ENCODE assay signal across 18 cellular contexts in the genomic region with DNA sequence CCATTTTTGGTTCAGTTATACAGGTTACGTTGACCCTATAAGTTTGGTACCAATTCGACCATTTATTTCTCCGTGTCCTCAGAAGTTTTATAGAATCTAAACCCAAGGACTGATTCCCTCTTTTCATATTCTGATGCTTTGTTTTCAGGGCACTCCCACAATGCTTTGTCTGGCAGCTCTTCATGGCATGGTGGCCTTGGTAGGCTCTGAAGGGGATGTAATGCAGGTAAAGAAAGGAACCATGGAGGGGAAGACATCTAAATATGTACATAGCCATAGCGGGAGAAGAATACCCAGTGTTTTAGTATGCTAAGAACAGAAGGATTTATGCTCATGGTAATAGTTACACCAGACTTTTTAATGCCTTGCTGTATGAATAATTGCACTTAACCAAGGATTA.
A peak's percentile ranks its signal among the peaks of the same experiment; 100 is the strongest.
DNase-seq lines count a peak whose midpoint lies in the region; FAIRE-seq and TF ChIP-seq lines count a peak whose summit lies in the region.
"Had no signal": no experiment of that assay in that cellular context is flagged by ENCODE, and none has a peak within 500 bp of the region (broad histone marks: within the 10 kb centered on the region; RNA-seq: fewer than 3 reads in every experiment).

No MANE protein-coding gene starts in this region.

- no peak overlapping the region for H3K9ac ChIP-seq in HUES48 (ENCODE audit: low read depth, low read length)
- no peak overlapping the region for H3K9ac ChIP-seq in H1 (replicated peaks in 1 of 4; ENCODE audit: extremely low read depth in 1 of 4, low read depth in 3 of 4, low read length in 3 of 4)
- H3K9ac ChIP-seq: BLaER1 had no signal

- no peak for DNase-seq in GM12892 (ENCODE audit: insufficient read length)
- DNase-seq in H1 (ENCODE audit: low read depth in 1 of 2, low spot score in 2 of 2): no peak
- DNase-seq in iPS-NIHi11 (ENCODE audit: low spot score): peak; percentile 15
- no peak for DNase-seq in H54 (ENCODE audit: insufficient read length, low spot score)
- DNase-seq in substantia nigra (lab: John Stamatoyannopoulos, UW): no peak
- DNase-seq in HuH-7.5 (ENCODE audit: low spot score): no peak
- DNase-seq in NCI-H2029 treated with DMSO at 0.1 percent for 48 hours (lab: John Stamatoyannopoulos, UW): no peak
- DNase-seq: AML-193; Caco-2; CD8-positive, alpha-beta memory T cell; DMS53; GF-D8; Karpas-422 had no signal

- 0 out of 4 replicates have a peak, but pooled peaks of 1 of the 3 experiments have one; percentile 1 for TF ChIP-seq CTCF in H1 (IDR thresholded peaks at IDR 0.05; ENCODE audit: control extremely low read depth in 1 of 3, insufficient read depth in 1 of 3, low read depth in 1 of 3, low read length in 3 of 3)

- H3K4me2 ChIP-seq in H1 (ENCODE audit: insufficient read depth in 1 of 2, low read depth in 2 of 2, low read length in 2 of 2): peak overlapping the region; percentile 12 to 54; a peak in 3 of 4 replicates
- H3K4me2 ChIP-seq: BLaER1 had no signal

- H3K9me3 ChIP-seq in HUES48 (ENCODE audit: control insufficient read depth, insufficient read depth, low read length): no peaks in the 10 kb centered on the region
- H3K9me3 ChIP-seq in H1 (ENCODE audit: insufficient read depth in 2 of 2, low read depth in 1 of 2, low read length in 1 of 2): no peaks in the 10 kb centered on the region
- H3K9me3 ChIP-seq: BLaER1, Caco-2 had no signal

- H3K56ac ChIP-seq in H1 (replicated peaks; ENCODE audit: insufficient read length, low read depth, low read length): no peak overlapping the region

- TF ChIP-seq POLR2A in GM12892 (IDR thresholded peaks at IDR 0.05; ENCODE audit: low read depth, low read length) (no peak), H1 (IDR thresholded peaks at IDR 0.05; ENCODE audit: control extremely low read depth in 1 of 2, low read depth in 2 of 2, low read length in 2 of 2) (no peak), H54 (IDR thresholded peaks at IDR 0.05; ENCODE audit: low read depth, low read length) (no peak)

- no peak overlapping the region for H4K5ac ChIP-seq in H1 (ENCODE audit: insufficient read length, low read depth, low read length)

- no peak overlapping the region for H2AK5ac ChIP-seq in H1 (ENCODE audit: low read depth, low read length)

- no peak overlapping the region for H3K23ac ChIP-seq in H1 (ENCODE audit: insufficient read length)

- H3K36me3 ChIP-seq in HUES48 (ENCODE audit: control insufficient read depth, insufficient read depth, low read length): peaks cover 31% of the 10 kb centered on the region
- peaks cover 0 to 23% (median 5%) of the 10 kb centered on the region in 4 experiments; a peak in 4 of 8 replicates for H3K36me3 ChIP-seq in H1 (ENCODE audit: control insufficient read depth in 2 of 4, insufficient read depth in 4 of 4, low read length in 3 of 4)
- H3K36me3 ChIP-seq: BLaER1 had no signal

- H3K18ac ChIP-seq in H1 (ENCODE audit: extremely low read depth, low read length): no peak overlapping the region

- H2BK120ac ChIP-seq in H1 (replicated peaks; ENCODE audit: low read depth, low read length): no peak overlapping the region

- no peak overlapping the region for H4K91ac ChIP-seq in H1 (replicated peaks; ENCODE audit: insufficient read length, low read length)

- 23% methylated on average over 4 of the region's 4 CpGs; no CpG with 5 or more reads in 1 of the 2 experiments for WGBS in H1 (ENCODE audit: extremely low coverage in 1 of 2, insufficient coverage in 1 of 2, insufficient read length in 1 of 2, insufficient replicate concordance in 2 of 2, low coverage in 1 of 2, low lambda C conversion rate in 2 of 2, missing lambda C conversion rate in 1 of 2), 2 experiments

- POLR2A ChIA-PET in H1 (lab: Charles Lee; ENCODE audit: partially characterized antibody): no interaction called here

- no peaks in the 10 kb centered on the region for H4K20me1 ChIP-seq in H1 (replicated peaks in 1 of 2; ENCODE audit: control insufficient read depth in 1 of 2, insufficient read depth in 2 of 2, low read length in 2 of 2)
- H4K20me1 ChIP-seq: BLaER1 had no signal

- H3K27ac ChIP-seq in HUES48 (ENCODE audit: low read depth, low read length) (peak overlapping the region; percentile 77), H1 (ENCODE audit: low read depth, low read length) (no peak overlapping the region), substantia nigra (ENCODE audit: low read depth, low read length, poor library complexity, severe bottlenecking) (no peak overlapping the region)
- H3K27ac ChIP-seq: 22Rv1, BLaER1 had no signal

- no peak for TF ChIP-seq EP300 in H1 (IDR thresholded peaks at IDR 0.05; ENCODE audit: borderline replicate concordance in 1 of 2, low read depth in 2 of 2, low read length in 2 of 2)

- H3K79me2 ChIP-seq in H1 (ENCODE audit: control insufficient read depth in 1 of 2, insufficient read depth in 2 of 2, low read length in 2 of 2): no peaks in the 10 kb centered on the region

- H4K8ac ChIP-seq in H1 (ENCODE audit: extremely low read depth, insufficient read depth, low read length): no peak overlapping the region

- H2BK15ac ChIP-seq in H1 (ENCODE audit: low read length): no peak overlapping the region

- TF ChIP-seq RAD21 in H1 (IDR thresholded peaks at IDR 0.05 in 1 of 2, conservative IDR thresholded peaks at IDR 0.05 in 1 of 2; ENCODE audit: low read depth in 2 of 2, low read length in 2 of 2): no peak

- FAIRE-seq in GM12892 (lab: Jason Lieb, UNC) (peak; percentile 9), H1 (lab: Jason Lieb, UNC) (peak; percentile 81), H54 (lab: Jason Lieb, UNC) (no peak)
- FAIRE-seq: GM18507, K562 had no signal

- no peak overlapping the region for H2BK5ac ChIP-seq in H1 (ENCODE audit: low read depth, low read length)

- peaks cover 43% of the 10 kb centered on the region for H3K4me1 ChIP-seq in HUES48 (ENCODE audit: control insufficient read depth, insufficient read depth, low read length)
- peaks cover 0 to 2% (median 1%) of the 10 kb centered on the region in 4 experiments; a peak in 3 of 7 replicates for H3K4me1 ChIP-seq in H1 (replicated peaks in 1 of 4; ENCODE audit: control insufficient read depth in 3 of 4, insufficient read depth in 4 of 4, low read length in 3 of 4)
- H3K4me1 ChIP-seq: BLaER1, Caco-2 had no signal

- CTCF ChIA-PET in H1 (lab: Charles Lee; ENCODE audit: partially characterized antibody): no interaction called here

- no peaks in the 10 kb centered on the region for H3K79me1 ChIP-seq in H1 (ENCODE audit: low read depth, low read length)

- H3K23me2 ChIP-seq in H1 (ENCODE audit: low read depth, low read length): no peaks in the 10 kb centered on the region

- H2BK12ac ChIP-seq in H1 (ENCODE audit: low read depth, low read length): no peak overlapping the region

- H3K27me3 ChIP-seq in HUES48 (ENCODE audit: control insufficient read depth, insufficient read depth, low read length) (no peaks in the 10 kb centered on the region), H1 (replicated peaks in 1 of 4; ENCODE audit: control insufficient read depth in 3 of 4, extremely low read depth in 1 of 4, insufficient read depth in 3 of 4, low read length in 3 of 4) (no peaks in the 10 kb centered on the region)
- H3K27me3 ChIP-seq: BLaER1 had no signal

- no peak overlapping the region for H3K4ac ChIP-seq in H1 (replicated peaks; ENCODE audit: insufficient read length, low read depth, low read length)

- H3K4me3 ChIP-seq in HUES48 (ENCODE audit: low read depth, low read length) (peak overlapping the region; percentile 9; the same call in 1 of the 2 replicates), H1 (ENCODE audit: extremely low read depth in 1 of 4, insufficient read depth in 2 of 4, low read depth in 3 of 4, low read length in 4 of 4) (0 out of 8 replicates have a peak overlapping the region, but pooled peaks of 1 of the 4 experiments have one; percentile 23)
- H3K4me3 ChIP-seq: BLaER1, K562 had no signal

- no peak overlapping the region for H2BK20ac ChIP-seq in H1 (ENCODE audit: low read length)

- H2AFZ ChIP-seq in H1 (ENCODE audit: low read length): no peak overlapping the region

- H3K14ac ChIP-seq in H1 (ENCODE audit: insufficient read length): no peak overlapping the region

TF ChIP-seq in H1, 55 proteins besides CTCF, POLR2A, EP300 and RAD21:
- 0 out of 2 replicates have a peak, but pooled peaks have one; percentile 44 for TF ChIP-seq POU5F1 (IDR thresholded peaks at IDR 0.05; ENCODE audit: low read depth, low read length)
- TF ChIP-seq YY1 (IDR thresholded peaks at IDR 0.05; ENCODE audit: low read depth, low read length): peak; percentile 36; the same call in 1 of the 2 replicates
- no peak for TF ChIP-seq TAF1 (IDR thresholded peaks at IDR 0.05; ENCODE audit: low read depth, low read length)
- 0 out of 4 replicates have a peak, but pooled peaks of 1 of the 2 experiments have one; percentile 73 for TF ChIP-seq HDAC2 (IDR thresholded peaks at IDR 0.05; ENCODE audit: borderline replicate concordance in 1 of 2, low read depth in 2 of 2, low read length in 2 of 2)
- no peak for TF ChIP-seq TEAD4 (IDR thresholded peaks at IDR 0.05; ENCODE audit: low read depth, low read length)
